Comparison of ENCODE assay signal across 22 cellular contexts in genomic region chr18:56270851-56271250, GRCh38.
DNase-seq lines count a peak whose midpoint lies in the region; ATAC-seq, FAIRE-seq and TF ChIP-seq lines count a peak whose summit lies in the region.
"Had no signal": no experiment of that assay in that cellular context is flagged by ENCODE, and none has a peak within 500 bp of the region (broad histone marks: within the 10 kb centered on the region; RNA-seq: fewer than 3 reads in every experiment).

No MANE protein-coding gene starts in this region.

- dilution Hi-C loops in IMR-90 (cut with HindIII; ENCODE audit: low sequenced_read_pairs, unreplicated experiment) = no loop called here

- no peak for TF ChIP-seq EP300 in K562 (IDR thresholded peaks at IDR 0.05; ENCODE audit: low read length)

- no peak overlapping the region for H2BK5ac ChIP-seq in IMR-90 (ENCODE audit: low read depth, low read length, poor library complexity, severe bottlenecking)

- H3K9me3 ChIP-seq in IMR-90 (ENCODE audit: control insufficient read depth, insufficient read depth, low read length) (no peaks in the 10 kb centered on the region), K562 (replicated peaks; ENCODE audit: control insufficient read depth, insufficient read depth, low read depth, low read length) (no peaks in the 10 kb centered on the region)
- H3K9me3 ChIP-seq: HAP-1 had no signal

- POLR2A ChIA-PET in IMR-90 (lab: Charles Lee; ENCODE audit: unreplicated experiment) = no interaction called here
- POLR2A ChIA-PET in K562 (lab: Yijun Ruan, JAX) = no interaction called here

- ATAC-seq in IMR-90 (ENCODE audit: low read depth) (no peak), K562 (no peak), GM18502 (IDR thresholded peaks at IDR 0.05; ENCODE audit: poor library complexity, unreplicated experiment) (no peak), GM21717 (IDR thresholded peaks at IDR 0.05; ENCODE audit: unreplicated experiment) (no peak)

- CTCF ChIA-PET in IMR-90 (lab: Yijun Ruan, JAX) (no interaction called here), K562 (lab: Yijun Ruan, JAX; ENCODE audit: low intra/inter-chr PET ratio) (no interaction called here)

- H3K9ac ChIP-seq in IMR-90 (ENCODE audit: low read depth, low read length) (no peak overlapping the region), K562 (ENCODE audit: insufficient read depth in 1 of 2, low read depth in 2 of 2, low read length in 2 of 2) (no peak overlapping the region)

- TF ChIP-seq RAD21 in IMR-90 (IDR thresholded peaks at IDR 0.05; ENCODE audit: low read length) = no peak
- no peak for TF ChIP-seq RAD21 in K562 (CRISPR knock-in tag; conservative IDR thresholded peaks at IDR 0.05 in 1 of 2, IDR thresholded peaks at IDR 0.05 in 1 of 2)

- no peak overlapping the region for H4K8ac ChIP-seq in IMR-90 (ENCODE audit: low read depth in 2 of 2, low read length in 2 of 2)

- TF ChIP-seq CTCF in IMR-90 (conservative IDR thresholded peaks at IDR 0.05; ENCODE audit: low read depth, low read length) (no peak), K562 (IDR thresholded peaks at IDR 0.05 in 2 of 3, conservative IDR thresholded peaks at IDR 0.05 in 1 of 3; ENCODE audit: insufficient read depth in 2 of 3, low read depth in 1 of 3, low read length in 3 of 3) (no peak)

- H3K4me3 ChIP-seq in IMR-90 (ENCODE audit: insufficient read depth, low read depth, low read length) = no peak overlapping the region
- H3K4me3 ChIP-seq in K562 = no peak overlapping the region
- H3K4me3 ChIP-seq: HAP-1 had no signal

- H3K4me2 ChIP-seq in IMR-90 (ENCODE audit: low read depth, low read length) (no peak overlapping the region), K562 (ENCODE audit: insufficient read depth, low read length) (no peak overlapping the region)

- no peaks in the 10 kb centered on the region for H3K36me3 ChIP-seq in IMR-90 (ENCODE audit: control insufficient read depth, insufficient read depth, low read length)
- no peaks in the 10 kb centered on the region for H3K36me3 ChIP-seq in K562 (ENCODE audit: control insufficient read depth, insufficient read depth, low read length)
- H3K36me3 ChIP-seq: HAP-1 had no signal

- no peak overlapping the region for H2AK9ac ChIP-seq in IMR-90 (replicated peaks; ENCODE audit: low read depth, low read length, poor library complexity)

- H2BK20ac ChIP-seq in IMR-90 (ENCODE audit: low read depth, low read length) = no peak overlapping the region

- H3K4me1 ChIP-seq in IMR-90 (ENCODE audit: control insufficient read depth, insufficient read depth, low read length) = no peaks in the 10 kb centered on the region
- H3K4me1 ChIP-seq in K562 (replicated peaks in 1 of 2; ENCODE audit: control insufficient read depth in 2 of 2, insufficient read depth in 2 of 2, low read length in 2 of 2) = no peaks in the 10 kb centered on the region
- H3K4me1 ChIP-seq: HAP-1 had no signal

- TF ChIP-seq POLR2A in IMR-90 (IDR thresholded peaks at IDR 0.05; ENCODE audit: low read depth, low read length) = no peak
- TF ChIP-seq POLR2A in K562 (conservative IDR thresholded peaks at IDR 0.05) = no peak

- no TSS peak for BruUV-seq in IMR-90 (replicated peaks; lab: Mats Ljungman, UMichigan)
- BruUV-seq in K562 (replicated peaks; lab: Mats Ljungman, UMichigan) = no TSS peak

- H2AFZ ChIP-seq in IMR-90 (replicated peaks; ENCODE audit: low read length, poor library complexity) (no peak overlapping the region), K562 (ENCODE audit: low read depth, low read length) (no peak overlapping the region)

- in situ Hi-C loops in IMR-90 (cut with MboI; ENCODE audit: low sequenced_read_pairs) = no loop called here
- in situ Hi-C loops in K562 (cut with MboI) = no loop called here

- no peak overlapping the region for H3K4ac ChIP-seq in IMR-90 (ENCODE audit: low read depth, low read length)

- H2AK5ac ChIP-seq in IMR-90 (ENCODE audit: low read depth, low read length) = no peak overlapping the region

- intact Hi-C loops in IMR-90 (cut with micrococcal nuclease) (no loop called here), K562 (cut with micrococcal nuclease) (no loop called here)

- no peak overlapping the region for H4K91ac ChIP-seq in IMR-90 (ENCODE audit: insufficient read depth, low read depth, low read length)

- H3K27ac ChIP-seq in IMR-90 (ENCODE audit: insufficient read depth, low read length) (no peak overlapping the region), K562 (ENCODE audit: extremely low read depth, low read depth, low read length) (no peak overlapping the region)
- H3K27ac ChIP-seq: 22Rv1 had no signal

- H2BK15ac ChIP-seq in IMR-90 (ENCODE audit: low read depth, low read length) = no peak overlapping the region

- H3K14ac ChIP-seq in IMR-90 (replicated peaks; ENCODE audit: low read depth, low read length) = no peak overlapping the region

- no peak for FAIRE-seq in K562 (lab: Jason Lieb, UNC)
- FAIRE-seq: A204.1, GM12891, H54 had no signal

- no peaks in the 10 kb centered on the region for H3K79me1 ChIP-seq in IMR-90 (ENCODE audit: low read depth in 1 of 2, low read length in 2 of 2)

- H3K27me3 ChIP-seq in IMR-90 (ENCODE audit: control insufficient read depth, insufficient read depth, low read length) = no peaks in the 10 kb centered on the region
- no peaks in the 10 kb centered on the region for H3K27me3 ChIP-seq in K562 (ENCODE audit: control insufficient read depth in 2 of 2, insufficient read depth in 2 of 2, low read length in 2 of 2)

- H3K9me1 ChIP-seq in IMR-90 (ENCODE audit: insufficient read depth, low read length) (no peaks in the 10 kb centered on the region), K562 (ENCODE audit: control insufficient read depth, insufficient read depth, low read length) (no peaks in the 10 kb centered on the region)

- H3K23ac ChIP-seq in IMR-90 (ENCODE audit: low read depth, low read length) = no peak overlapping the region

- no peak overlapping the region for H3K18ac ChIP-seq in IMR-90 (ENCODE audit: low read depth, low read length)

- DNase-seq in DMS 273 (lab: John Stamatoyannopoulos, UW; ENCODE audit: unreplicated experiment) = peak; percentile 19
- DNase-seq in DMS 273 treated with DMSO at 0.1 percent for 48 hours (lab: John Stamatoyannopoulos, UW) = no peak
- DNase-seq in IMR-90 = no peak
- DNase-seq in K562 (ENCODE audit: extremely low read depth in 1 of 4, low spot score in 3 of 4) = no peak
- DNase-seq in central memory CD4-positive, alpha-beta T cell = no peak
- DNase-seq: ACHN; C1 segment of cervical spinal cord; Calu3; CD4-positive, alpha-beta memory T cell; COR-L47; DMS79; EL; GF-D8; GOT3; HFFc6 had no signal

- no peaks in the 10 kb centered on the region for H3K79me2 ChIP-seq in K562 (ENCODE audit: control insufficient read depth, insufficient read depth, low read length)

- WGBS in IMR-90 (ENCODE audit: extremely low coverage in 2 of 2, insufficient read length in 1 of 2), 2 experiments = no CpG with 5 or more reads among the region's 1 CpG
- WGBS in K562 (ENCODE audit: insufficient coverage, low coverage, missing lambda C conversion rate) = 0% methylated on average over 1 of the region's 1 CpG

- no peak overlapping the region for H3K56ac ChIP-seq in IMR-90 (ENCODE audit: extremely low read depth, insufficient read depth, low read length)

- H4K20me1 ChIP-seq in IMR-90 (ENCODE audit: insufficient read depth, low read length) (no peaks in the 10 kb centered on the region), K562 (replicated peaks; ENCODE audit: control insufficient read depth, insufficient read depth, low read length) (no peaks in the 10 kb centered on the region)

- no peak overlapping the region for H2BK120ac ChIP-seq in IMR-90 (ENCODE audit: low read depth, low read length)

- H4K5ac ChIP-seq in IMR-90 (ENCODE audit: low read depth, low read length) = no peak overlapping the region

TF ChIP-seq in IMR-90, 13 proteins besides CTCF, POLR2A, EP300 and RAD21:
- TF ChIP-seq CEBPB (IDR thresholded peaks at IDR 0.05; ENCODE audit: low read depth, low read length) = no peak
- TF ChIP-seq MAFK (IDR thresholded peaks at IDR 0.05; ENCODE audit: low read depth, low read length) = peak; percentile 90

TF ChIP-seq in K562, 482 proteins besides CTCF, POLR2A, EP300 and RAD21:
- no peak for TF ChIP-seq HMBOX1 (IDR thresholded peaks at IDR 0.05)
- TF ChIP-seq MAFF (IDR thresholded peaks at IDR 0.05; ENCODE audit: low read length) = peak; percentile 41; the same call in 1 of the 2 replicates
- peak; percentile 50; the same call in 1 of the 2 replicates for TF ChIP-seq ZNF316 (IDR thresholded peaks at IDR 0.05)
- TF ChIP-seq C11orf30 (IDR thresholded peaks at IDR 0.05; ENCODE audit: low read depth) = peak; percentile 25; the same call in 1 of the 2 replicates
- peak; percentile 46; the same call in 1 of the 2 replicates for TF ChIP-seq MAFG (tag; conservative IDR thresholded peaks at IDR 0.05)
- no peak for TF ChIP-seq SMARCC2 (IDR thresholded peaks at IDR 0.05; ENCODE audit: low read depth)
- no peak for TF ChIP-seq ZNF140 (CRISPR knock-in tag; IDR thresholded peaks at IDR 0.05)
- peak; percentile 53; the same call in 1 of the 2 replicates for TF ChIP-seq MAFK (IDR thresholded peaks at IDR 0.05; ENCODE audit: low read length)
- no peak for TF ChIP-seq ZNF280B (CRISPR knock-in tag; IDR thresholded peaks at IDR 0.05)
- TF ChIP-seq ZNF3 (CRISPR knock-in tag; IDR thresholded peaks at IDR 0.05) = no peak
